ENCODE assay signal across 22 cellular contexts in the genomic region with DNA sequence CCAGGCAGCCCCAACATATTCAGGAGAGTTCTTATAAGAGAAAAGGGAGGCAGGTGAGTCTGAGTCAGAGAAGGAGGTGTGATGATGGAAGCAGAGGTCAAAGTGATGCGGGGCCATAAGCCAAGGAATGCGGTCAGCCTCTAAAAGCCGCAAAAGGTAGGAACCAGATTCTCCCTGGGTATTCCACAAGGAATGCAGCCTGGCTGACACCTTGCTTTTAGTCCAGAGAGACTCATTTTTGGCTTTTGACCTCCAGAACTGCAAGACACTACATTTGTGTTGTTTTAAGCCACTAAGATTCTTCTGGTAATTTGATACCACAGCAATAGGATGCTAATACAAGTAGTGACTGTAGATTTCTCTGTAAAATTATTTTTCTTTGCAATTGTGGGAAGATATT.
DNase-seq lines count a peak whose midpoint lies in the region; TF ChIP-seq lines count a peak whose summit lies in the region.
"Had no signal": no experiment of that assay in that cellular context is flagged by ENCODE, and none has a peak within 500 bp of the region (broad histone marks: within the 10 kb centered on the region; RNA-seq: fewer than 3 reads in every experiment).

No MANE protein-coding gene starts in this region.

- POLR2A ChIA-PET in CD8-positive, alpha-beta memory T cell (lab: Charles Lee), result no interaction called here

- H3K27ac ChIP-seq in CD8-positive, alpha-beta memory T cell (ENCODE audit: low read depth, low read length), result no peak overlapping the region
- H3K27ac ChIP-seq: Peyer's patch had no signal

- in situ Hi-C loops in astrocyte of the cerebellum (cut with HindIII; ENCODE audit: low sequenced_read_pairs), result no loop called here

- H3K27ac Mint-ChIP-seq in HFFc6, result no peak overlapping the region
- H3K27ac Mint-ChIP-seq in CD8-positive, alpha-beta memory T cell, result no peak overlapping the region
- H3K27ac Mint-ChIP-seq: CD4-positive, CD25-positive, alpha-beta regulatory T cell had no signal

- no peak overlapping the region for H3K4me3 Mint-ChIP-seq in HFFc6
- H3K4me3 Mint-ChIP-seq in CD8-positive, alpha-beta memory T cell, result no peak overlapping the region
- H3K4me3 Mint-ChIP-seq: CD4-positive, CD25-positive, alpha-beta regulatory T cell had no signal

- H3K4me3 ChIP-seq in astrocyte of the cerebellum (ENCODE audit: low read depth, low read length), result no peak overlapping the region
- no peak overlapping the region for H3K4me3 ChIP-seq in fibroblast of mammary gland (ENCODE audit: control insufficient read depth, low read depth, low read length)
- H3K4me3 ChIP-seq in CD8-positive, alpha-beta memory T cell (ENCODE audit: low read length), result no peak overlapping the region
- H3K4me3 ChIP-seq: Peyer's patch had no signal

- no peaks in the 10 kb centered on the region for H3K36me3 ChIP-seq in CD8-positive, alpha-beta memory T cell (ENCODE audit: insufficient read depth, low read length)
- H3K36me3 ChIP-seq: Peyer's patch had no signal

- H3K27me3 ChIP-seq in CD8-positive, alpha-beta memory T cell (ENCODE audit: insufficient read depth, low read length, poor library complexity, severe bottlenecking), result no peaks in the 10 kb centered on the region
- H3K27me3 ChIP-seq: Peyer's patch had no signal

- no peaks in the 10 kb centered on the region for H3K9me3 ChIP-seq in CD8-positive, alpha-beta memory T cell (ENCODE audit: low read length)
- H3K9me3 ChIP-seq: Peyer's patch had no signal

- no peaks in the 10 kb centered on the region for H3K9me3 Mint-ChIP-seq in HFFc6
- H3K9me3 Mint-ChIP-seq in CD8-positive, alpha-beta memory T cell, result peaks cover 0 to 2% (median 0%) of the 10 kb centered on the region in 5 donors

- H3K4me1 Mint-ChIP-seq in HFFc6 (ENCODE audit: low read depth), result peaks cover 9% of the 10 kb centered on the region; the same call in 1 of the 2 replicates
- H3K4me1 Mint-ChIP-seq in CD8-positive, alpha-beta memory T cell, result peaks cover 0 to 3% (median 0%) of the 10 kb centered on the region in 3 donors
- H3K4me1 Mint-ChIP-seq: CD4-positive, CD25-positive, alpha-beta regulatory T cell had no signal

- TF ChIP-seq CTCF in HFFc6 (IDR thresholded peaks at IDR 0.05) (no peak), astrocyte of the cerebellum (IDR thresholded peaks at IDR 0.05; ENCODE audit: low read depth, low read length, missing control alignments) (no peak), fibroblast of mammary gland (conservative IDR thresholded peaks at IDR 0.05; ENCODE audit: control insufficient read depth, insufficient read depth, low read depth, low read length) (no peak)

- CTCF ChIA-PET in CD8-positive, alpha-beta memory T cell (lab: Charles Lee), result no interaction called here

- peaks cover 5% of the 10 kb centered on the region for H3K27me3 Mint-ChIP-seq in HFFc6 (ENCODE audit: insufficient read depth)
- peaks cover 0 to 2% of the 10 kb centered on the region in 2 donors for H3K27me3 Mint-ChIP-seq in CD8-positive, alpha-beta memory T cell

- H3K36me3 Mint-ChIP-seq in HFFc6 (ENCODE audit: low read depth), result no peaks in the 10 kb centered on the region
- no peaks in the 10 kb centered on the region for H3K36me3 Mint-ChIP-seq in CD8-positive, alpha-beta memory T cell
- H3K36me3 Mint-ChIP-seq: CD4-positive, CD25-positive, alpha-beta regulatory T cell had no signal

- DNase-seq in HFFc6 (peak; percentile 18), astrocyte of the cerebellum (ENCODE audit: low read depth) (peak; percentile 13), fibroblast of mammary gland (ENCODE audit: low read depth) (peak; percentile 31), smooth muscle cell of the brain vasculature (ENCODE audit: low read depth, low spot score) (peak; percentile 21), Kasumi-1 (lab: John Stamatoyannopoulos, UW) (no peak), NCI-H1048 (lab: John Stamatoyannopoulos, UW) (no peak)
- DNase-seq in CD8-positive, alpha-beta memory T cell, result no peak
- DNase-seq: Caco-2; CD4-positive, CD25-positive, alpha-beta regulatory T cell; DMS 273 treated with DMSO at 0.1 percent for 48 hours; DMS79 treated with DMSO at 0.1 percent for 48 hours; H7; KG1; MV-4-11; NCI-H1694; NCI-H2081; NCI-H2171; NCI-H345; NCI-H524; NCI-H774; NK-92 treated with Interleukin-12 subunit alpha and Interleukin-12 subunit beta, amount 100 ng/mL, for 24 hours; Peyer's patch had no signal

- H3K4me1 ChIP-seq in CD8-positive, alpha-beta memory T cell (ENCODE audit: insufficient read depth, low read length), result no peaks in the 10 kb centered on the region
- H3K4me1 ChIP-seq: Peyer's patch had no signal

Comparison
In these comparisons a context has a peak if more than half of its experiments do, and no peak if none do; other contexts are left out.
1. DNase-seq: peak in HFFc6 (single experiment), astrocyte of the cerebellum (single experiment), fibroblast of mammary gland (single experiment) and smooth muscle cell of the brain vasculature (single experiment); none in Kasumi-1 (0 of 2), CD8-positive, alpha-beta memory T cell (0 of 5) and NCI-H1048 (single experiment).